Comparison of ENCODE assay signal across 1 cellular context in the genomic region with DNA sequence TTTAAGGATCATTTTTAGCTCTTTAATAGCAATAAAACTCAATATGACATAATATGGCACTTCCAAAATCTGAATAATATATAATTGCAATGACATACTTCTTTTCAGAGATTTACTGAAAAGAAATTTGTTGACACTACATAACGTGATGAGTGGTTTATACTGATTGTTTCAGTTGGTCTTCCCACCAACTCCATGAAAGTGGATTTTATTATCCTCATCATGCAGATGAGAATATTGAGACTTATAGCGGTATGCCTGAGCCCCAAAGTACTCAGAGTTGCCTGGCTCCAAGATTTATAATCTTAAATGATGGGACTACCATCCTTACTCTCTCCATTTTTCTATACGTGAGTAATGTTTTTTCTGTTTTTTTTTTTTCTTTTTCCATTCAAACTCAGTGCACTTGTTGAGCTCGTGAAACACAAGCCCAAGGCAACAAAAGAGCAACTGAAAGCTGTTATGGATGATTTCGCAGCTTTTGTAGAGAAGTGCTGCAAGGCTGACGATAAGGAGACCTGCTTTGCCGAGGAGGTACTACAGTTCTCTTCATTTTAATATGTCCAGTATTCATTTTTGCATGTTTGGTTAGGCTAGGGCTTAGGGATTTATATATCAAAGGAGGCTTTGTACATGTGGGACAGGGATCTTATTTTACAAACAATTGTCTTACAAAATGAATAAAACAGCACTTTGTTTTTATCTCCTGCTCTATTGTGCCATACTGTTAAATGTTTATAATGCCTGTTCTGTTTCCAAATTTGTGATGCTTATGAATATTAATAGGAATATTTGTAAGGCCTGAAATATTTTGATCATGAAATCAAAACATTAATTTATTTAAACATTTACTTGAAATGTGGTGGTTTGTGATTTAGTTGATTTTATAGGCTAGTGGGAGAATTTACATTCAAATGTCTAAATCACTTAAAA.
TF ChIP-seq lines count a peak whose summit lies in the region.

No MANE protein-coding gene starts in this region.

TF ChIP-seq in HepG2, 621 proteins besides CTCF, POLR2A, EP300 and RAD21 (continued from another document):
- TF ChIP-seq, protein P1, sequence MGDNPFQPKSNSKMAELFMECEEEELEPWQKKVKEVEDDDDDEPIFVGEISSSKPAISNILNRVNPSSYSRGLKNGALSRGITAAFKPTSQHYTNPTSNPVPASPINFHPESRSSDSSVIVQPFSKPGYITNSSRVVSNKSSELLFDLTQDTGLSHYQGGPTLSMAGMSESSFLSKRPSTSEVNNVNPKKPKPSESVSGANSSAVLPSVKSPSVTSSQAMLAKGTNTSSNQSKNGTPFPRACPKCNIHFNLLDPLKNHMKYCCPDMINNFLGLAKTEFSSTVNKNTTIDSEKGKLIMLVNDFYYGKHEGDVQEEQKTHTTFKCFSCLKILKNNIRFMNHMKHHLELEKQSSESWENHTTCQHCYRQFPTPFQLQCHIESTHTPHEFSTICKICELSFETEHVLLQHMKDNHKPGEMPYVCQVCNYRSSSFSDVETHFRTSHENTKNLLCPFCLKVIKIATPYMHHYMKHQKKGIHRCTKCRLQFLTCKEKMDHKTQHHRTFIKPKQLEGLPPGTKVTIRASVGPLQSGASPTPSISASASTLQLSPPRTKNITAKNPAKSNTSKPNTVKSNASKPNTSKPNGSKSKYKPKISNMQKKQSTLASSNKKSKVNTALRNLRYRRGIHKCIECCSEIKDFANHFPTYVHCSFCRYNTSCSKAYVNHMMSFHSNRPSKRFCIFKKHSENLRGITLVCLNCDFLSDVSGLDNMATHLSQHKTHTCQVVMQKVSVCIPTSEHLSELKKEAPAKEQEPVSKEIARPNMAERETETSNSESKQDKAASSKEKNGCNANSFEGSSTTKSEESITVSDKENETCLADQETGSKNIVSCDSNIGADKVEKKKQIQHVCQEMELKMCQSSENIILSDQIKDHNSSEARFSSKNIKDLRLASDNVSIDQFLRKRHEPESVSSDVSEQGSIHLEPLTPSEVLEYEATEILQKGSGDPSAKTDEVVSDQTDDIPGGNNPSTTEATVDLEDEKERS (CRISPR knock-in tag; IDR thresholded peaks at IDR 0.05) = no peak
- TF ChIP-seq RBFOX2 (IDR thresholded peaks at IDR 0.05; ENCODE audit: low read depth, low read length) (peak; percentile 70), YEATS4 (CRISPR knock-in tag; IDR thresholded peaks at IDR 0.05; ENCODE audit: borderline replicate concordance) (no peak), POLR2AphosphoS5 (IDR thresholded peaks at IDR 0.05; ENCODE audit: low read depth, low read length) (peak; percentile 65), ZNF441 (CRISPR knock-in tag; IDR thresholded peaks at IDR 0.05; ENCODE audit: borderline replicate concordance) (no peak), ZNF558 (CRISPR knock-in tag; IDR thresholded peaks at IDR 0.05; ENCODE audit: borderline replicate concordance) (no peak), NCOR1 (IDR thresholded peaks at IDR 0.05; ENCODE audit: borderline replicate concordance, low read length) (no peak), NFYB (CRISPR knock-in tag; IDR thresholded peaks at IDR 0.05) (no peak), ARNTL (CRISPR knock-in tag; IDR thresholded peaks at IDR 0.05) (no peak), TMF1 (CRISPR knock-in tag; IDR thresholded peaks at IDR 0.05; ENCODE audit: low read depth) (0 out of 2 replicates have a peak, but pooled peaks have one; percentile 19), SRF (IDR thresholded peaks at IDR 0.05; ENCODE audit: low read depth, low read length) (no peak), REXO4 (CRISPR knock-in tag; IDR thresholded peaks at IDR 0.05; ENCODE audit: borderline replicate concordance) (no peak), PAF1 (CRISPR knock-in tag; IDR thresholded peaks at IDR 0.05) (peak; percentile 98; the same call in 1 of the 2 replicates), ZNF264 (CRISPR knock-in tag; IDR thresholded peaks at IDR 0.05) (peak; percentile 18; the same call in 1 of the 2 replicates), ZNF549 (CRISPR knock-in tag; IDR thresholded peaks at IDR 0.05) (no peak), POLR2AphosphoS2 (IDR thresholded peaks at IDR 0.05; ENCODE audit: low read depth, low read length) (peak; percentile 55; the same call in 1 of the 2 replicates), RBAK (CRISPR knock-in tag; IDR thresholded peaks at IDR 0.05) (no peak), REPIN1 (CRISPR knock-in tag; IDR thresholded peaks at IDR 0.05; ENCODE audit: borderline replicate concordance, low read depth) (peak; percentile 9; the same call in 1 of the 2 replicates)
- TF ChIP-seq, protein P2, sequence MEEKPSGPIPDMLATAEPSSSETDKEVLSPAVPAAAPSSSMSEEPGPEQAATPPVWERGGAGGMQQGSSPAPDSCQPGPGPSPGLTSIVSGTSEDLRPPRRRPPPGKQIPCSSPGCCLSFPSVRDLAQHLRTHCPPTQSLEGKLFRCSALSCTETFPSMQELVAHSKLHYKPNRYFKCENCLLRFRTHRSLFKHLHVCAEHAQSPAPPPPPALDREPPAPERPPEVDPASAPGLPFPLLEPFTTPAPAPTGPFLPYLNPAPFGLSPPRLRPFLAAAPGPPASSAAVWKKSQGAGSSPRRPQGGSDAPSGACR (CRISPR knock-in tag; IDR thresholded peaks at IDR 0.05) = peak; percentile 57; the same call in 1 of the 2 replicates
- TF ChIP-seq, protein P3, sequence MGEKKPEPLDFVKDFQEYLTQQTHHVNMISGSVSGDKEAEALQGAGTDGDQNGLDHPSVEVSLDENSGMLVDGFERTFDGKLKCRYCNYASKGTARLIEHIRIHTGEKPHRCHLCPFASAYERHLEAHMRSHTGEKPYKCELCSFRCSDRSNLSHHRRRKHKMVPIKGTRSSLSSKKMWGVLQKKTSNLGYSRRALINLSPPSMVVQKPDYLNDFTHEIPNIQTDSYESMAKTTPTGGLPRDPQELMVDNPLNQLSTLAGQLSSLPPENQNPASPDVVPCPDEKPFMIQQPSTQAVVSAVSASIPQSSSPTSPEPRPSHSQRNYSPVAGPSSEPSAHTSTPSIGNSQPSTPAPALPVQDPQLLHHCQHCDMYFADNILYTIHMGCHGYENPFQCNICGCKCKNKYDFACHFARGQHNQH (CRISPR knock-in tag; IDR thresholded peaks at IDR 0.05) = no peak
- TF ChIP-seq, protein P4, sequence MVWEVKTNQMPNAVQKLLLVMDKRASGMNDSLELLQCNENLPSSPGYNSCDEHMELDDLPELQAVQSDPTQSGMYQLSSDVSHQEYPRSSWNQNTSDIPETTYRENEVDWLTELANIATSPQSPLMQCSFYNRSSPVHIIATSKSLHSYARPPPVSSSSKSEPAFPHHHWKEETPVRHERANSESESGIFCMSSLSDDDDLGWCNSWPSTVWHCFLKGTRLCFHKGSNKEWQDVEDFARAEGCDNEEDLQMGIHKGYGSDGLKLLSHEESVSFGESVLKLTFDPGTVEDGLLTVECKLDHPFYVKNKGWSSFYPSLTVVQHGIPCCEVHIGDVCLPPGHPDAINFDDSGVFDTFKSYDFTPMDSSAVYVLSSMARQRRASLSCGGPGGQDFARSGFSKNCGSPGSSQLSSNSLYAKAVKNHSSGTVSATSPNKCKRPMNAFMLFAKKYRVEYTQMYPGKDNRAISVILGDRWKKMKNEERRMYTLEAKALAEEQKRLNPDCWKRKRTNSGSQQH (CRISPR knock-in tag; IDR thresholded peaks at IDR 0.05; ENCODE audit: low read depth) = no peak
- TF ChIP-seq, protein P5, sequence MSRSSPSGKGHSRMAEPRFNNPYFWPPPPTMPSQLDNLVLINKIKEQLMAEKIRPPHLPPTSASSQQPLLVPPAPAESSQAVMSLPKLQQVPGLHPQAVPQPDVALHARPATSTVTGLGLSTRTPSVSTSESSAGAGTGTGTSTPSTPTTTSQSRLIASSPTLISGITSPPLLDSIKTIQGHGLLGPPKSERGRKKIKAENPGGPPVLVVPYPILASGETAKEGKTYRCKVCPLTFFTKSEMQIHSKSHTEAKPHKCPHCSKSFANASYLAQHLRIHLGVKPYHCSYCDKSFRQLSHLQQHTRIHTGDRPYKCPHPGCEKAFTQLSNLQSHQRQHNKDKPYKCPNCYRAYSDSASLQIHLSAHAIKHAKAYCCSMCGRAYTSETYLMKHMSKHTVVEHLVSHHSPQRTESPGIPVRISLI (CRISPR knock-in tag; IDR thresholded peaks at IDR 0.05; ENCODE audit: borderline replicate concordance) = peak; percentile 21; the same call in 1 of the 2 replicates
- TF ChIP-seq, protein P6, sequence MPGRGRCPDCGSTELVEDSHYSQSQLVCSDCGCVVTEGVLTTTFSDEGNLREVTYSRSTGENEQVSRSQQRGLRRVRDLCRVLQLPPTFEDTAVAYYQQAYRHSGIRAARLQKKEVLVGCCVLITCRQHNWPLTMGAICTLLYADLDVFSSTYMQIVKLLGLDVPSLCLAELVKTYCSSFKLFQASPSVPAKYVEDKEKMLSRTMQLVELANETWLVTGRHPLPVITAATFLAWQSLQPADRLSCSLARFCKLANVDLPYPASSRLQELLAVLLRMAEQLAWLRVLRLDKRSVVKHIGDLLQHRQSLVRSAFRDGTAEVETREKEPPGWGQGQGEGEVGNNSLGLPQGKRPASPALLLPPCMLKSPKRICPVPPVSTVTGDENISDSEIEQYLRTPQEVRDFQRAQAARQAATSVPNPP (CRISPR knock-in tag; IDR thresholded peaks at IDR 0.05) = peak; percentile 10
